In the genomic region with DNA sequence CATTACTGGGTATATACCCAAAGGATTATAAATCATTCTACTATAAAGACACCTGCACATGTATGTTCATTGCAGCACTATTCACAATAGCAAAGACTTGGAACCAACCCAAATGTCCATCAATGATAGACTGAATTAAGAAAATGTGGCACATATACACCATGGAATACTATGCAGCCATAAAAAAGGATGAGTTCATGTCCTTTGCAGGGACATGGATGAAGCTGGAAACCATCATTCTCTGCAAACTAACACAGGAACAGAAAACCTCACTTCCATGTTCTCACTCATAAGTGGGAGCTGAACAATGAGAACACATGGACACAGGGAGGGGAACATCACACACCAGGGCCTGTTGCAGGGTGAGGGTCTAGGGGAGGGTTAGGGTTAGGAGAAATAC, we compare ENCODE assay signal across 1 cellular context. TPM values are rescaled to one million over a fixed set of nuclear protein-coding genes. Genes with fewer than 3 reads are reported as not detected.
"Had no signal": no experiment of that assay in that cellular context is flagged by ENCODE, and none has a peak within 500 bp of the region (broad histone marks: within the 10 kb centered on the region; RNA-seq: fewer than 3 reads in every experiment).

No MANE protein-coding gene starts in this region.

RNA-seq across cellular contexts. Expression of gene PLEKHG4B, which starts 56.4 kb away (rescaled TPM):
- total RNA-seq: GM23248 had no signal
- polyA plus RNA-seq: GM23248 had no signal
